ENCODE assay signal across 26 cellular contexts in the genomic region with DNA sequence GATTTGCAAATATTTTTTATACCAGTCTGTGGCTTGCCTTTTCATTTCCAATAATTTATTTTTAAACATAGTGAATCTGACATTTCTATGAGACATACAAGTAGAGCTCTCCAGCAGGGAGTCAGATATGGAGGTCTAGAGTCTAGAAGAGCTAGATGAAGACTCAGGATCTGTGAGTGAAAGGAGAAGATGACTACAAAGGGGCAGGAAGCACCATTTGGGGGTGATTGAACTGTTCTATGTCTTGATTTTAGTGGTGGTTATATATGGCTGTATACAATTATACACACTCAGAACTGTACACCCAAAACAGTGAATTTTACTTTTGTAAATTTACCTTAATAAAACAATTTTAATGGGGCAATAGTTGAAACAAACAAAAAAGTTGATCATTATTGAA.
DNase-seq lines count a peak whose midpoint lies in the region; ATAC-seq, FAIRE-seq and TF ChIP-seq lines count a peak whose summit lies in the region.
"Had no signal": no experiment of that assay in that cellular context is flagged by ENCODE, and none has a peak within 500 bp of the region (broad histone marks: within the 10 kb centered on the region; RNA-seq: fewer than 3 reads in every experiment).

No MANE protein-coding gene starts in this region.

- peaks cover 32% of the 10 kb centered on the region for H3K36me3 Mint-ChIP-seq in activated CD8-positive, alpha-beta memory T cell treated with anti-CD3 and anti-CD28 coated beads, Interleukin-2, amount 10 ng/mL, durations not matched to agents 7 days and 5 days
- H3K36me3 Mint-ChIP-seq in activated T-helper 17 cell treated with anti-CD3 and anti-CD28 coated beads, Interleukin-2, amount 50 U/mL, for 72 hours (ENCODE audit: low read depth): no peaks in the 10 kb centered on the region
- H3K36me3 Mint-ChIP-seq in endothelial cell (ENCODE audit: low read depth, unreplicated experiment): no peaks in the 10 kb centered on the region

- H3K4me1 ChIP-seq in spleen (peaks cover 0 to 11% (median 0%) of the 10 kb centered on the region in 6 donors), HepG2 (ENCODE audit: insufficient read depth, low read length) (no peaks in the 10 kb centered on the region)
- H3K4me1 ChIP-seq: right lobe of liver, SJSA1, testis had no signal

- FAIRE-seq in HepG2 (lab: Jason Lieb, UNC): no peak
- FAIRE-seq: endothelial cell of umbilical vein, K562 had no signal

- H3K4me3 ChIP-seq in spleen: no peak overlapping the region
- H3K4me3 ChIP-seq in HepG2 (replicated peaks in 1 of 3; ENCODE audit: insufficient read depth in 1 of 3, low read depth in 2 of 3, low read length in 3 of 3): no peak overlapping the region
- H3K4me3 ChIP-seq: K562, right lobe of liver, SJSA1, testis had no signal

- in situ Hi-C loops in HepG2 (cut with HindIII; ENCODE audit: extremely low pct_ligation_motif_present, low pct_unique_long_range_greater_than_20kb): no loop called here

- H3K4me2 ChIP-seq in HepG2 (ENCODE audit: low read depth, low read length): no peak overlapping the region

- H3K27me3 ChIP-seq in spleen (replicated peaks in 1 of 7) (no peaks in the 10 kb centered on the region), HepG2 (ENCODE audit: control insufficient read depth in 1 of 2, insufficient read depth in 2 of 2, low read length in 2 of 2) (no peaks in the 10 kb centered on the region; a peak in 1 of 5 replicates)
- H3K27me3 ChIP-seq: right lobe of liver, testis had no signal

- DNase-seq in activated CD8-positive, alpha-beta memory T cell treated with anti-CD3 and anti-CD28 coated beads, Interleukin-2, amount 10 ng/mL, durations not matched to agents 7 days and 5 days: no peak
- DNase-seq in activated CD8-positive, alpha-beta memory T cell treated with anti-CD3 and anti-CD28 coated beads, Interleukin-2, amount 50 U/mL, for 48 hours: no peak
- DNase-seq in spleen (no peak), HepG2 (ENCODE audit: low spot score) (no peak), endothelial cell (ENCODE audit: low spot score) (no peak)
- DNase-seq: activated CD4-positive, CD25-positive, alpha-beta regulatory T cell treated with anti-CD3 and anti-CD28 coated beads, Interleukin-2, amount 50 U/mL, for 72 hours; amniotic stem cell; DMS79 treated with DMSO at 0.1 percent for 48 hours; H7; MV-4-11; NCI-H187 treated with DMSO at 0.1 percent for 48 hours; NCI-H226; NCI-H774; nephron progenitor cell; right lobe of liver; stimulated activated CD4-positive, alpha-beta T cell treated with anti-CD3 and anti-CD28 coated beads, Interleukin-15, amount 100 ng/mL, for 24 hours; T1000; testis had no signal

- H3K9ac ChIP-seq in HepG2 (ENCODE audit: insufficient read depth, low read depth, low read length): no peak overlapping the region

- H4K20me1 ChIP-seq in HepG2 (ENCODE audit: insufficient read depth, low read length): no peaks in the 10 kb centered on the region

- no peak overlapping the region for H2AFZ ChIP-seq in HepG2 (ENCODE audit: low read length)

- ATAC-seq in activated CD8-positive, alpha-beta memory T cell treated with anti-CD3 and anti-CD28 coated beads, Interleukin-2, amount 10 ng/mL, durations not matched to agents 7 days and 5 days: peak; percentile 54
- peak; percentile 73 for ATAC-seq in activated T-helper 17 cell treated with anti-CD3 and anti-CD28 coated beads, Interleukin-2, amount 50 U/mL, for 72 hours (replicated peaks)
- ATAC-seq in HepG2 (no peak), HG03097 (IDR thresholded peaks at IDR 0.05; ENCODE audit: low FRiP score, unreplicated experiment) (no peak)
- ATAC-seq: K562, Panc1, right lobe of liver had no signal

- POLR2A ChIA-PET in HepG2 (lab: Yijun Ruan, JAX): no interaction called here

- peak overlapping the region; percentile 30 for H3K4me3 Mint-ChIP-seq in activated CD8-positive, alpha-beta memory T cell treated with anti-CD3 and anti-CD28 coated beads, Interleukin-2, amount 10 ng/mL, durations not matched to agents 7 days and 5 days
- H3K4me3 Mint-ChIP-seq in activated T-helper 17 cell treated with anti-CD3 and anti-CD28 coated beads, Interleukin-2, amount 50 U/mL, for 72 hours: peak overlapping the region; percentile 72
- H3K4me3 Mint-ChIP-seq in endothelial cell (ENCODE audit: unreplicated experiment): no peak overlapping the region
- H3K4me3 Mint-ChIP-seq: nephron progenitor cell had no signal

- TF ChIP-seq CTCF in spleen (IDR thresholded peaks at IDR 0.05 in 8 of 11, conservative IDR thresholded peaks at IDR 0.05 in 3 of 11) (no peak), HepG2 (CRISPR knock-in tag; IDR thresholded peaks at IDR 0.05) (no peak), endothelial cell (IDR thresholded peaks at IDR 0.05; ENCODE audit: unreplicated experiment) (no peak)

- H3K9me3 ChIP-seq in KOPT-K1 (ENCODE audit: insufficient read depth, low read length, poor library complexity, severe bottlenecking) (peaks cover 7% of the 10 kb centered on the region), spleen (peaks cover 0 to 19% (median 11%) of the 10 kb centered on the region in 8 donors), HepG2 (ENCODE audit: low read length) (peaks cover 13% of the 10 kb centered on the region)
- H3K9me3 ChIP-seq: right lobe of liver, testis had no signal

- intact Hi-C loops in spleen (cut with DNase I; ENCODE audit: low total_unique reads): no loop called here
- intact Hi-C loops in HepG2 (cut with micrococcal nuclease; ENCODE audit: unreplicated experiment): no loop called here

- no peaks in the 10 kb centered on the region for H3K36me3 ChIP-seq in KOPT-K1 (ENCODE audit: insufficient read depth, low read length)
- H3K36me3 ChIP-seq in spleen: no peaks in the 10 kb centered on the region
- no peaks in the 10 kb centered on the region for H3K36me3 ChIP-seq in HepG2 (replicated peaks in 1 of 2; ENCODE audit: control insufficient read depth in 1 of 2, insufficient read depth in 2 of 2, low read length in 2 of 2)
- H3K36me3 ChIP-seq: right lobe of liver, SJSA1 had no signal

- no peaks in the 10 kb centered on the region for H3K79me2 ChIP-seq in HepG2 (ENCODE audit: insufficient read depth, low read length)

- TF ChIP-seq EP300 in HepG2 (IDR thresholded peaks at IDR 0.05; ENCODE audit: low read depth in 2 of 2, low read length in 2 of 2) (no peak), HepG2 (CRISPR knock-in tag; IDR thresholded peaks at IDR 0.05; ENCODE audit: borderline replicate concordance) (no peak)

- H3K27ac Mint-ChIP-seq in activated CD8-positive, alpha-beta memory T cell treated with anti-CD3 and anti-CD28 coated beads, Interleukin-2, amount 10 ng/mL, durations not matched to agents 7 days and 5 days: peak overlapping the region; percentile 99
- peak overlapping the region; percentile 77 for H3K27ac Mint-ChIP-seq in activated T-helper 17 cell treated with anti-CD3 and anti-CD28 coated beads, Interleukin-2, amount 50 U/mL, for 72 hours
- H3K27ac Mint-ChIP-seq in endothelial cell (ENCODE audit: unreplicated experiment): no peak overlapping the region
- H3K27ac Mint-ChIP-seq: nephron progenitor cell had no signal

- peaks cover 27% of the 10 kb centered on the region for H3K4me1 Mint-ChIP-seq in activated CD8-positive, alpha-beta memory T cell treated with anti-CD3 and anti-CD28 coated beads, Interleukin-2, amount 10 ng/mL, durations not matched to agents 7 days and 5 days
- peaks cover 13% of the 10 kb centered on the region for H3K4me1 Mint-ChIP-seq in activated T-helper 17 cell treated with anti-CD3 and anti-CD28 coated beads, Interleukin-2, amount 50 U/mL, for 72 hours
- H3K4me1 Mint-ChIP-seq in endothelial cell (ENCODE audit: unreplicated experiment): no peaks in the 10 kb centered on the region
- H3K4me1 Mint-ChIP-seq: nephron progenitor cell had no signal

- H3K27me3 Mint-ChIP-seq in activated CD8-positive, alpha-beta memory T cell treated with anti-CD3 and anti-CD28 coated beads, Interleukin-2, amount 10 ng/mL, durations not matched to agents 7 days and 5 days: no peaks in the 10 kb centered on the region
- H3K27me3 Mint-ChIP-seq in activated T-helper 17 cell treated with anti-CD3 and anti-CD28 coated beads, Interleukin-2, amount 50 U/mL, for 72 hours: no peaks in the 10 kb centered on the region
- peaks cover 1% of the 10 kb centered on the region for H3K27me3 Mint-ChIP-seq in endothelial cell (ENCODE audit: unreplicated experiment)

- no peak for TF ChIP-seq RAD21 in HepG2 (CRISPR knock-in tag; IDR thresholded peaks at IDR 0.05)

- TF ChIP-seq POLR2A in spleen (IDR thresholded peaks at IDR 0.05): no peak
- TF ChIP-seq POLR2A in HepG2 (IDR thresholded peaks at IDR 0.05; ENCODE audit: insufficient read depth in 1 of 2, low read depth in 2 of 2, low read length in 2 of 2): no peak

- peaks cover 7% of the 10 kb centered on the region for H3K9me3 Mint-ChIP-seq in activated CD8-positive, alpha-beta memory T cell treated with anti-CD3 and anti-CD28 coated beads, Interleukin-2, amount 10 ng/mL, durations not matched to agents 7 days and 5 days (ENCODE audit: low read depth)
- peaks cover 5% of the 10 kb centered on the region for H3K9me3 Mint-ChIP-seq in activated T-helper 17 cell treated with anti-CD3 and anti-CD28 coated beads, Interleukin-2, amount 50 U/mL, for 72 hours
- H3K9me3 Mint-ChIP-seq in endothelial cell (ENCODE audit: unreplicated experiment): no peaks in the 10 kb centered on the region

- CTCF ChIA-PET in activated CD8-positive, alpha-beta memory T cell treated with anti-CD3 and anti-CD28 coated beads, Interleukin-2, amount 10 ng/mL, durations not matched to agents 7 days and 5 days (lab: Charles Lee): interaction anchor here (0.8 to 5.7 kb wide), 12 partner anchors 12 to 484 kb away, joined by 3 to 82 read pairs (median 6); no protein-coding TSS in a partner anchor
- CTCF ChIA-PET in HepG2 (lab: Yijun Ruan, JAX; ENCODE audit: low intra/inter-chr PET ratio, low total read pairs): no interaction called here

- H3K27ac ChIP-seq in KOPT-K1 (ENCODE audit: low read depth, low read length, poor library complexity, severe bottlenecking): peak overlapping the region; percentile 82
- H3K27ac ChIP-seq in spleen: peak overlapping the region in 5 of 8 donors; percentile 4 to 65 (median 61)
- H3K27ac ChIP-seq in HepG2 (ENCODE audit: extremely low read length, insufficient read depth, low read length): no peak overlapping the region
- H3K27ac ChIP-seq: C4-2B, right lobe of liver, SJSA1, testis had no signal

- no TSS peak for BruUV-seq in HepG2 (replicated peaks; lab: Mats Ljungman, UMichigan)

TF ChIP-seq in HepG2, 621 proteins besides CTCF, POLR2A, EP300 and RAD21 (continues in another document):
- TF ChIP-seq GTF3A (CRISPR knock-in tag; conservative IDR thresholded peaks at IDR 0.05) (no peak), RORA (CRISPR knock-in tag; IDR thresholded peaks at IDR 0.05) (no peak)

Comparison
In these comparisons a context has a peak if more than half of its experiments do, and no peak if none do; other contexts are left out.
1. ATAC-seq: peak in activated CD8-positive, alpha-beta memory T cell treated with anti-CD3 and anti-CD28 coated beads, Interleukin-2, amount 10 ng/mL, durations not matched to agents 7 days and 5 days (single experiment) and activated T-helper 17 cell treated with anti-CD3 and anti-CD28 coated beads, Interleukin-2, amount 50 U/mL, for 72 hours (single experiment); none in HepG2 (single experiment) and HG03097 (single experiment).